1 cellular context compared by ENCODE assay signal in genomic region chr17:63842540-63843386, GRCh38.
TF ChIP-seq lines count a peak whose summit lies in the region.

SMARCD2 (minus strand) TSS chr17:63842685; CDS start chr17:63842674, 11 bp downstream.

TF ChIP-seq in K562, 482 proteins besides CTCF, POLR2A, EP300 and RAD21 (continued from another document and continues in another):
- no peak for TF ChIP-seq U2AF2 (optimal IDR thresholded peaks at IDR 0.05; ENCODE audit: low read depth, low read length)
- peak; percentile 99 for TF ChIP-seq RB1 (IDR thresholded peaks at IDR 0.05; ENCODE audit: low read depth)
- TF ChIP-seq BRCA1 (IDR thresholded peaks at IDR 0.05), result no peak
- TF ChIP-seq BRCA1 (CRISPR knock-in tag; IDR thresholded peaks at IDR 0.05), result no peak
- TF ChIP-seq ZNF583 (CRISPR knock-in tag; IDR thresholded peaks at IDR 0.05), result peak; percentile 84
- TF ChIP-seq, protein P1, sequence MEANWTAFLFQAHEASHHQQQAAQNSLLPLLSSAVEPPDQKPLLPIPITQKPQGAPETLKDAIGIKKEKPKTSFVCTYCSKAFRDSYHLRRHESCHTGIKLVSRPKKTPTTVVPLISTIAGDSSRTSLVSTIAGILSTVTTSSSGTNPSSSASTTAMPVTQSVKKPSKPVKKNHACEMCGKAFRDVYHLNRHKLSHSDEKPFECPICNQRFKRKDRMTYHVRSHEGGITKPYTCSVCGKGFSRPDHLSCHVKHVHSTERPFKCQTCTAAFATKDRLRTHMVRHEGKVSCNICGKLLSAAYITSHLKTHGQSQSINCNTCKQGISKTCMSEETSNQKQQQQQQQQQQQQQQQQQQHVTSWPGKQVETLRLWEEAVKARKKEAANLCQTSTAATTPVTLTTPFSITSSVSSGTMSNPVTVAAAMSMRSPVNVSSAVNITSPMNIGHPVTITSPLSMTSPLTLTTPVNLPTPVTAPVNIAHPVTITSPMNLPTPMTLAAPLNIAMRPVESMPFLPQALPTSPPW (CRISPR knock-in tag; IDR thresholded peaks at IDR 0.05), result peak; percentile 91
- TF ChIP-seq CBFB (CRISPR knock-in tag; IDR thresholded peaks at IDR 0.05), result no peak
- TF ChIP-seq ZNF766 (CRISPR knock-in tag; conservative IDR thresholded peaks at IDR 0.05), result peak; percentile 59
- no peak for TF ChIP-seq ELK1 (CRISPR knock-in tag; IDR thresholded peaks at IDR 0.05)
- TF ChIP-seq NCOA6 (IDR thresholded peaks at IDR 0.05), result peak; percentile 76
- TF ChIP-seq, protein P2, sequence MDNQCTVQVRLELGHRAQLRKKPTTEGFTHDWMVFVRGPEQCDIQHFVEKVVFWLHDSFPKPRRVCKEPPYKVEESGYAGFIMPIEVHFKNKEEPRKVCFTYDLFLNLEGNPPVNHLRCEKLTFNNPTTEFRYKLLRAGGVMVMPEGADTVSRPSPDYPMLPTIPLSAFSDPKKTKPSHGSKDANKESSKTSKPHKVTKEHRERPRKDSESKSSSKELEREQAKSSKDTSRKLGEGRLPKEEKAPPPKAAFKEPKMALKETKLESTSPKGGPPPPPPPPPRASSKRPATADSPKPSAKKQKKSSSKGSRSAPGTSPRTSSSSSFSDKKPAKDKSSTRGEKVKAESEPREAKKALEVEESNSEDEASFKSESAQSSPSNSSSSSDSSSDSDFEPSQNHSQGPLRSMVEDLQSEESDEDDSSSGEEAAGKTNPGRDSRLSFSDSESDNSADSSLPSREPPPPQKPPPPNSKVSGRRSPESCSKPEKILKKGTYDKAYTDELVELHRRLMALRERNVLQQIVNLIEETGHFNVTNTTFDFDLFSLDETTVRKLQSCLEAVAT (IDR thresholded peaks at IDR 0.05), result peak in 1 of 2 experiments; percentile 69; a peak in 2 of 4 replicates
- TF ChIP-seq PHF8 (IDR thresholded peaks at IDR 0.05; ENCODE audit: borderline replicate concordance, low read length), result peak; percentile 30; the same call in 1 of the 2 replicates
- TF ChIP-seq GATAD2A (IDR thresholded peaks at IDR 0.05), result peak; percentile 94
- TF ChIP-seq, protein P3, sequence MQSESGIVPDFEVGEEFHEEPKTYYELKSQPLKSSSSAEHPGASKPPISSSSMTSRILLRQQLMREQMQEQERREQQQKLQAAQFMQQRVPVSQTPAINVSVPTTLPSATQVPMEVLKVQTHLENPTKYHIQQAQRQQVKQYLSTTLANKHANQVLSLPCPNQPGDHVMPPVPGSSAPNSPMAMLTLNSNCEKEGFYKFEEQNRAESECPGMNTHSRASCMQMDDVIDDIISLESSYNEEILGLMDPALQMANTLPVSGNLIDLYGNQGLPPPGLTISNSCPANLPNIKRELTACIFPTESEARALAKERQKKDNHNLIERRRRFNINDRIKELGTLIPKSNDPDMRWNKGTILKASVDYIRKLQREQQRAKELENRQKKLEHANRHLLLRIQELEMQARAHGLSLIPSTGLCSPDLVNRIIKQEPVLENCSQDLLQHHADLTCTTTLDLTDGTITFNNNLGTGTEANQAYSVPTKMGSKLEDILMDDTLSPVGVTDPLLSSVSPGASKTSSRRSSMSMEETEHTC (IDR thresholded peaks at IDR 0.05), result no peak
- TF ChIP-seq CC2D1A (IDR thresholded peaks at IDR 0.05), result peak; percentile 17; the same call in 1 of the 2 replicates
- peak; percentile 59 for TF ChIP-seq L3MBTL2 (IDR thresholded peaks at IDR 0.05)
- no peak for TF ChIP-seq SNIP1 (IDR thresholded peaks at IDR 0.05; ENCODE audit: low read depth)
- TF ChIP-seq TEAD4 (IDR thresholded peaks at IDR 0.05; ENCODE audit: low read length), result peak; percentile 74
- no peak; the same call in 1 of the 2 replicates for TF ChIP-seq TEAD4 (CRISPR knock-in tag; IDR thresholded peaks at IDR 0.05; ENCODE audit: borderline replicate concordance)
- TF ChIP-seq, protein P4, sequence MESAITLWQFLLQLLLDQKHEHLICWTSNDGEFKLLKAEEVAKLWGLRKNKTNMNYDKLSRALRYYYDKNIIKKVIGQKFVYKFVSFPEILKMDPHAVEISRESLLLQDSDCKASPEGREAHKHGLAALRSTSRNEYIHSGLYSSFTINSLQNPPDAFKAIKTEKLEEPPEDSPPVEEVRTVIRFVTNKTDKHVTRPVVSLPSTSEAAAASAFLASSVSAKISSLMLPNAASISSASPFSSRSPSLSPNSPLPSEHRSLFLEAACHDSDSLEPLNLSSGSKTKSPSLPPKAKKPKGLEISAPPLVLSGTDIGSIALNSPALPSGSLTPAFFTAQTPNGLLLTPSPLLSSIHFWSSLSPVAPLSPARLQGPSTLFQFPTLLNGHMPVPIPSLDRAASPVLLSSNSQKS (CRISPR knock-in tag; IDR thresholded peaks at IDR 0.05), result no peak
- TF ChIP-seq SAFB2 (IDR thresholded peaks at IDR 0.05; ENCODE audit: borderline replicate concordance, low read depth, low read length, severe bottlenecking), result no peak
- TF ChIP-seq TRIM24 (IDR thresholded peaks at IDR 0.05), result peak; percentile 30 to 58; a peak in 2 of 4 replicates
- TF ChIP-seq ZNF445 (CRISPR knock-in tag; IDR thresholded peaks at IDR 0.05; ENCODE audit: low read depth), result no peak
- peak; percentile 100 for TF ChIP-seq XRCC5 (IDR thresholded peaks at IDR 0.05; ENCODE audit: low read depth, low read length)
- TF ChIP-seq ARID3B (CRISPR knock-in tag; IDR thresholded peaks at IDR 0.05; ENCODE audit: borderline replicate concordance), result peak; percentile 94; the same call in 1 of the 2 replicates
- TF ChIP-seq RFX1 (IDR thresholded peaks at IDR 0.05), result no peak
- TF ChIP-seq PCBP1 (IDR thresholded peaks at IDR 0.05; ENCODE audit: low read depth, low read length, poor library complexity, severe bottlenecking), result no peak
- TF ChIP-seq NFYB (IDR thresholded peaks at IDR 0.05; ENCODE audit: extremely low read depth, insufficient read length), result no peak
- TF ChIP-seq TAF7 (tag; IDR thresholded peaks at IDR 0.05), result peak; percentile 81
- peak; percentile 94 for TF ChIP-seq ETV1 (tag; conservative IDR thresholded peaks at IDR 0.05; ENCODE audit: low read depth)
- TF ChIP-seq HSF4 (CRISPR knock-in tag; IDR thresholded peaks at IDR 0.05; ENCODE audit: borderline replicate concordance), result 0 out of 2 replicates have a peak, but pooled peaks have one; percentile 24
- 0 out of 2 replicates have a peak, but pooled peaks have one; percentile 39 for TF ChIP-seq FOXJ2 (tag; IDR thresholded peaks at IDR 0.05)
- TF ChIP-seq EHMT2 (IDR thresholded peaks at IDR 0.05), result no peak
- peak; percentile 58; the same call in 1 of the 2 replicates for TF ChIP-seq ZNF174 (CRISPR knock-in tag; IDR thresholded peaks at IDR 0.05)
- TF ChIP-seq E2F8 (IDR thresholded peaks at IDR 0.05; ENCODE audit: low read depth, partially characterized antibody), result peak; percentile 12
- TF ChIP-seq PCBP2 (IDR thresholded peaks at IDR 0.05; ENCODE audit: low read depth, low read length, poor library complexity, severe bottlenecking), result no peak
- TF ChIP-seq PATZ1 (CRISPR knock-in tag; IDR thresholded peaks at IDR 0.05; ENCODE audit: borderline replicate concordance), result no peak
- TF ChIP-seq ERF (CRISPR knock-in tag; IDR thresholded peaks at IDR 0.05), result peak; percentile 81; the same call in 1 of the 2 replicates
- TF ChIP-seq PHF21A (IDR thresholded peaks at IDR 0.05; ENCODE audit: borderline replicate concordance, low read depth), result peak; percentile 87
- no peak for TF ChIP-seq MAFK (IDR thresholded peaks at IDR 0.05; ENCODE audit: low read length)
- TF ChIP-seq ZNF217 (CRISPR knock-in tag; IDR thresholded peaks at IDR 0.05), result no peak
- 0 out of 2 replicates have a peak, but pooled peaks have one; percentile 64 for TF ChIP-seq RFX7 (CRISPR knock-in tag; IDR thresholded peaks at IDR 0.05)
- peak in 1 of 2 experiments; percentile 39; a peak in 1 of 4 replicates for TF ChIP-seq SIX5 (IDR thresholded peaks at IDR 0.05; ENCODE audit: borderline replicate concordance in 1 of 2, insufficient read depth in 1 of 2, low read depth in 1 of 2, low read length in 2 of 2)
- peak; percentile 87 for TF ChIP-seq MTA2 (IDR thresholded peaks at IDR 0.05; ENCODE audit: low read depth)
- peak; percentile 20 for TF ChIP-seq ZNF146 (CRISPR knock-in tag; IDR thresholded peaks at IDR 0.05; ENCODE audit: unreplicated experiment)
- no peak for TF ChIP-seq ZNF668 (CRISPR knock-in tag; IDR thresholded peaks at IDR 0.05)
- peak; percentile 22; the same call in 1 of the 2 replicates for TF ChIP-seq PHB2 (IDR thresholded peaks at IDR 0.05; ENCODE audit: low read depth)
- TF ChIP-seq CTBP1 (IDR thresholded peaks at IDR 0.05; ENCODE audit: borderline replicate concordance), result peak; percentile 94
- TF ChIP-seq PYGO2 (tag; IDR thresholded peaks at IDR 0.05), result 0 out of 2 replicates have a peak, but pooled peaks have one; percentile 30
- TF ChIP-seq STAT5B (CRISPR knock-in tag; IDR thresholded peaks at IDR 0.05), result no peak
- peak; percentile 85 for TF ChIP-seq ZNF764 (CRISPR knock-in tag; IDR thresholded peaks at IDR 0.05; ENCODE audit: low read depth)
- no peak for TF ChIP-seq ZNF121 (CRISPR knock-in tag; conservative IDR thresholded peaks at IDR 0.05)
- TF ChIP-seq, protein P5, sequence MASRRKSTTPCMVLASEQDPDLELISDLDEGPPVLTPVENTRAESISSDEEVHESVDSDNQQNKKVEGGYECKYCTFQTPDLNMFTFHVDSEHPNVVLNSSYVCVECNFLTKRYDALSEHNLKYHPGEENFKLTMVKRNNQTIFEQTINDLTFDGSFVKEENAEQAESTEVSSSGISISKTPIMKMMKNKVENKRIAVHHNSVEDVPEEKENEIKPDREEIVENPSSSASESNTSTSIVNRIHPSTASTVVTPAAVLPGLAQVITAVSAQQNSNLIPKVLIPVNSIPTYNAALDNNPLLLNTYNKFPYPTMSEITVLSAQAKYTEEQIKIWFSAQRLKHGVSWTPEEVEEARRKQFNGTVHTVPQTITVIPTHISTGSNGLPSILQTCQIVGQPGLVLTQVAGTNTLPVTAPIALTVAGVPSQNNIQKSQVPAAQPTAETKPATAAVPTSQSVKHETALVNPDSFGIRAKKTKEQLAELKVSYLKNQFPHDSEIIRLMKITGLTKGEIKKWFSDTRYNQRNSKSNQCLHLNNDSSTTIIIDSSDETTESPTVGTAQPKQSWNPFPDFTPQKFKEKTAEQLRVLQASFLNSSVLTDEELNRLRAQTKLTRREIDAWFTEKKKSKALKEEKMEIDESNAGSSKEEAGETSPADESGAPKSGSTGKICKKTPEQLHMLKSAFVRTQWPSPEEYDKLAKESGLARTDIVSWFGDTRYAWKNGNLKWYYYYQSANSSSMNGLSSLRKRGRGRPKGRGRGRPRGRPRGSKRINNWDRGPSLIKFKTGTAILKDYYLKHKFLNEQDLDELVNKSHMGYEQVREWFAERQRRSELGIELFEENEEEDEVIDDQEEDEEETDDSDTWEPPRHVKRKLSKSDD (conservative IDR thresholded peaks at IDR 0.05; ENCODE audit: low read length), result no peak; the same call in 1 of the 2 replicates
- no peak for TF ChIP-seq ZNF347 (CRISPR knock-in tag; IDR thresholded peaks at IDR 0.05; ENCODE audit: low read depth)
